ENCODE assay signal across 8 cellular contexts in genomic region chr2:223941579-223942277, GRCh38. TPM values are rescaled to one million over a fixed set of nuclear protein-coding genes. Genes with fewer than 3 reads are reported as not detected.
DNase-seq lines count a peak whose midpoint lies in the region; ATAC-seq, FAIRE-seq and TF ChIP-seq lines count a peak whose summit lies in the region.

No MANE protein-coding gene starts in this region.

- no peaks in the 10 kb centered on the region for H3K27me3 Mint-ChIP-seq in CD8-positive, alpha-beta T cell (ENCODE audit: low read depth)
- no peaks in the 10 kb centered on the region for H3K27me3 Mint-ChIP-seq in IgD-negative memory B cell
- H3K27me3 Mint-ChIP-seq in astrocyte (ENCODE audit: low read depth, unreplicated experiment), result no peaks in the 10 kb centered on the region

- CTCF ChIA-PET in CD8-positive, alpha-beta T cell (lab: Charles Lee), result interaction anchor here (0.7 to 1.0 kb wide), 3 partner anchors 29 to 1287 kb away, joined by 3 to 4 read pairs (median 3); no protein-coding TSS in a partner anchor

- peaks cover 79% of the 10 kb centered on the region for H3K79me2 ChIP-seq in astrocyte (ENCODE audit: insufficient read depth, low read length)

- peak overlapping the region; percentile 42 for H3K9ac ChIP-seq in astrocyte (ENCODE audit: low read length)

- DNase-seq in CD8-positive, alpha-beta T cell, result peak in 5 of 7 experiments; percentile 20 to 63 (median 44)
- peak; percentile 94 for DNase-seq in astrocyte (ENCODE audit: low read depth)
- peak; percentile 79 for DNase-seq in renal cortical epithelial cell (ENCODE audit: low read depth)
- DNase-seq in NCI-H1694 (lab: John Stamatoyannopoulos, UW), result no peak
- no peak for DNase-seq in G401 (ENCODE audit: low spot score)
- no peak for DNase-seq in HUDEP-2 (lab: John Stamatoyannopoulos, UW; ENCODE audit: unreplicated experiment in 76 of 76)

- no peaks in the 10 kb centered on the region for H3K9me3 ChIP-seq in CD8-positive, alpha-beta T cell (ENCODE audit: low read length)
- no peaks in the 10 kb centered on the region for H3K9me3 ChIP-seq in astrocyte (ENCODE audit: insufficient read depth, low read depth, low read length)

- FAIRE-seq in astrocyte (lab: Jason Lieb, UNC), result no peak

- peak overlapping the region; percentile 84 for H3K4me2 ChIP-seq in astrocyte (ENCODE audit: low read length)

- in situ Hi-C loops in G401 (cut with HindIII; ENCODE audit: low sequenced_read_pairs), result no loop called here

- H3K36me3 ChIP-seq in CD8-positive, alpha-beta T cell (ENCODE audit: insufficient read depth, low read length), result no peaks in the 10 kb centered on the region
- H3K36me3 ChIP-seq in astrocyte (ENCODE audit: insufficient read depth, low read length), result no peaks in the 10 kb centered on the region

- POLR2A ChIA-PET in CD8-positive, alpha-beta T cell (lab: Charles Lee), result interaction anchor here (1.2 kb wide), 1 partner anchor 14 kb away, joined by 3 read pairs; no protein-coding TSS in a partner anchor

- H4K20me1 ChIP-seq in astrocyte (ENCODE audit: insufficient read depth, low read length), result peaks cover 35% of the 10 kb centered on the region

- H3K27ac Mint-ChIP-seq in CD8-positive, alpha-beta T cell, result peak overlapping the region; percentile 71
- peak overlapping the region; percentile 55 to 64 (median 58) for H3K27ac Mint-ChIP-seq in IgD-negative memory B cell
- peak overlapping the region; percentile 63 for H3K27ac Mint-ChIP-seq in astrocyte (ENCODE audit: unreplicated experiment)

- intact Hi-C loops in CD8-positive, alpha-beta T cell (cut with DNase I, micrococcal nuclease), result loop anchor here in 1 of 2 experiments (5.0 kb wide), 1 partner anchor 179 kb away; no protein-coding TSS in a partner anchor

- H3K27ac ChIP-seq in CD8-positive, alpha-beta T cell (ENCODE audit: low read depth, low read length), result no peak overlapping the region
- peak overlapping the region; percentile 82 for H3K27ac ChIP-seq in astrocyte (ENCODE audit: low read depth, low read length)

- H3K4me1 Mint-ChIP-seq in CD8-positive, alpha-beta T cell (ENCODE audit: low read depth), result peaks cover 62% of the 10 kb centered on the region
- H3K4me1 Mint-ChIP-seq in IgD-negative memory B cell (peaks cover 45 to 59% (median 52%) of the 10 kb centered on the region in 3 donors), astrocyte (ENCODE audit: low read depth, unreplicated experiment) (peaks cover 29% of the 10 kb centered on the region)

- no peaks in the 10 kb centered on the region for H3K27me3 ChIP-seq in CD8-positive, alpha-beta T cell (ENCODE audit: insufficient read depth, low read length)
- H3K27me3 ChIP-seq in astrocyte (ENCODE audit: insufficient read depth, low read length), result no peaks in the 10 kb centered on the region

- H3K9me3 Mint-ChIP-seq in CD8-positive, alpha-beta T cell, result no peaks in the 10 kb centered on the region
- H3K9me3 Mint-ChIP-seq in IgD-negative memory B cell (peaks cover 0 to 4% (median 0%) of the 10 kb centered on the region in 3 donors), astrocyte (ENCODE audit: unreplicated experiment) (no peaks in the 10 kb centered on the region)

- H3K4me3 Mint-ChIP-seq in CD8-positive, alpha-beta T cell, result peak overlapping the region; percentile 49
- H3K4me3 Mint-ChIP-seq in IgD-negative memory B cell, result peak overlapping the region in 3 of 4 donors; percentile 39 to 92 (median 89)
- peak overlapping the region; percentile 28 for H3K4me3 Mint-ChIP-seq in astrocyte (ENCODE audit: unreplicated experiment)

- peaks cover 30% of the 10 kb centered on the region for H3K4me1 ChIP-seq in CD8-positive, alpha-beta T cell (ENCODE audit: insufficient read depth, low read length)
- H3K4me1 ChIP-seq in astrocyte (ENCODE audit: insufficient read depth, low read length), result peaks cover 26% of the 10 kb centered on the region

- peaks cover 13% of the 10 kb centered on the region for H3K36me3 Mint-ChIP-seq in CD8-positive, alpha-beta T cell
- peaks cover 13% of the 10 kb centered on the region for H3K36me3 Mint-ChIP-seq in IgD-negative memory B cell
- peaks cover 9% of the 10 kb centered on the region for H3K36me3 Mint-ChIP-seq in astrocyte (ENCODE audit: low read depth, unreplicated experiment)

- no peak for TF ChIP-seq CTCF in CD8-positive, alpha-beta T cell (IDR thresholded peaks at IDR 0.05)
- no peak for TF ChIP-seq CTCF in astrocyte (IDR thresholded peaks at IDR 0.05; ENCODE audit: insufficient read depth, low read depth, low read length)

- no peak overlapping the region for H3K4me3 ChIP-seq in CD8-positive, alpha-beta T cell (ENCODE audit: low read depth, low read length)
- H3K4me3 ChIP-seq in astrocyte (ENCODE audit: insufficient read depth, low read depth, low read length), result peak overlapping the region; percentile 44

- peak; percentile 60 for ATAC-seq in CD8-positive, alpha-beta T cell
- ATAC-seq in GM21528 (IDR thresholded peaks at IDR 0.05; ENCODE audit: low FRiP score, unreplicated experiment), result peak; percentile 42

- no peak overlapping the region for H2AFZ ChIP-seq in astrocyte (ENCODE audit: low read depth, low read length)

RNA-seq across cellular contexts. Expression of gene WDFY1, which starts 3.4 kb away (rescaled TPM):
- total RNA-seq in CD8-positive, alpha-beta T cell, result 10 to 100 TPM; 38.6 to 42.6 TPM
- polyA plus RNA-seq in IgD-negative memory B cell, result 36.1 TPM
- total RNA-seq in astrocyte, result 52.5 and 52.6 TPM in 2 replicates
- total RNA-seq in renal cortical epithelial cell, result 69.5 and 85.4 TPM in 2 replicates
- 84.2 and 108 TPM in 2 replicates for total RNA-seq in G401 (2014; rRNA removed; shearing (Covaris generic))

RNA-seq across cellular contexts. Expression of gene MRPL44, which starts 15.5 kb away (rescaled TPM):
- 10 to 100 TPM; 41.4 to 41.9 TPM for total RNA-seq in CD8-positive, alpha-beta T cell
- polyA plus RNA-seq in IgD-negative memory B cell, result 39.8 TPM
- 32.6 and 33.3 TPM in 2 replicates for total RNA-seq in astrocyte
- total RNA-seq in renal cortical epithelial cell, result 48.8 and 48.9 TPM in 2 replicates
- 67.1 and 97.6 TPM in 2 replicates for total RNA-seq in G401 (2014; rRNA removed; shearing (Covaris generic))

Comparison
In these comparisons a context has a peak if more than half of its experiments do, and no peak if none do; other contexts are left out.
1. DNase-seq: peak in CD8-positive, alpha-beta T cell (5 of 7), astrocyte (single experiment) and renal cortical epithelial cell (single experiment); none in NCI-H1694 (single experiment), G401 (single experiment) and HUDEP-2 (0 of 76).
2. H3K4me3 Mint-ChIP-seq: peak in every context shown above with its lines; median percentile 89 in IgD-negative memory B cell; 49 in CD8-positive, alpha-beta T cell; 28 in astrocyte.
3. Peak in every context shown above with its lines, with median percentiles within 50 percentile points of each other: H3K27ac Mint-ChIP-seq.